Comparison of ENCODE assay signal across 26 cellular contexts in genomic region chrX:47202316-47202715, GRCh38.
"Had no signal": no experiment of that assay in that cellular context is flagged by ENCODE, and none has a peak within 500 bp of the region (broad histone marks: within the 10 kb centered on the region; RNA-seq: fewer than 3 reads in every experiment).

No MANE protein-coding gene starts in this region.

- H3K27ac Mint-ChIP-seq: activated CD8-positive, alpha-beta T cell treated with anti-CD3 and anti-CD28 coated beads, Interleukin-2, amount 10 ng/mL, durations not matched to agents 7 days and 5 days; T-helper 2 cell treated with Interferon-gamma antibody and Interleukin-4, amounts not matched to agents 5 μg/mL and 100 μg/mL, for 36 hours had no signal

- H3K9me3 ChIP-seq: ascending aorta, body of pancreas, SJCRH30, SK-N-SH had no signal

- ATAC-seq: activated CD8-positive, alpha-beta T cell treated with anti-CD3 and anti-CD28 coated beads, Interleukin-2, amount 10 ng/mL, durations not matched to agents 7 days and 5 days; activated T-cell treated with anti-CD3 and anti-CD28 coated beads, Interleukin-2, amount 50 U/mL, for 4 hours; body of pancreas; PC-3 had no signal

- H3K27me3 ChIP-seq: ascending aorta, body of pancreas, SJCRH30 had no signal

- H3K4me1 ChIP-seq: ascending aorta, SJCRH30 had no signal

- DNase-seq: activated CD4-positive, alpha-beta T cell treated with anti-CD3 and anti-CD28 coated beads for 48 hours; activated CD4-positive, alpha-beta T cell treated with anti-CD3 and anti-CD28 coated beads, Interleukin-2, amount 50 U/mL, for 4 hours; activated CD4-positive, CD25-positive, alpha-beta regulatory T cell treated with anti-CD3 and anti-CD28 coated beads, Interleukin-2, amount 50 U/mL, for 72 hours; activated CD8-positive, alpha-beta memory T cell treated with anti-CD3 and anti-CD28 coated beads, Interleukin-2, amount 50 U/mL, for 48 hours; activated CD8-positive, alpha-beta T cell treated with anti-CD3 and anti-CD28 coated beads, Interleukin-2, amount 10 ng/mL, durations not matched to agents 7 days and 5 days; activated effector memory CD4-positive, alpha-beta T cell treated with anti-CD3 and anti-CD28 coated beads, Interleukin-2, amount 50 U/mL, for 16 hours; activated naive CD4-positive, alpha-beta T cell treated with Interleukin-2 at 50 U/mL for 16 hours; activated T-cell treated with anti-CD3 and anti-CD28 coated beads, Interleukin-2, amount 50 U/mL, for 4 hours; amniotic stem cell; body of pancreas; Karpas-422; MM.1S; NCI-H1105 treated with DMSO at 0.1 percent for 48 hours; NCI-H1436 treated with DMSO at 0.1 percent for 48 hours; NCI-H187; NCI-H2081; NCI-H446; NCI-H524; PC-3; SJCRH30; SK-N-SH; SW 1271 had no signal

- H3K27me3 Mint-ChIP-seq: central memory CD8-positive, alpha-beta T cell had no signal

- H3K9ac ChIP-seq: SK-N-SH had no signal

- H3K27ac ChIP-seq: ascending aorta, body of pancreas, SJCRH30 had no signal

- FAIRE-seq: bronchial epithelial cell had no signal

- H3K4me3 ChIP-seq: ascending aorta, body of pancreas, SJCRH30 had no signal

- H3K4me2 ChIP-seq: SK-N-SH had no signal

- H3K9me3 Mint-ChIP-seq: activated T-cell treated with anti-CD3 and anti-CD28 coated beads, Interleukin-2, amount 50 U/mL, for 4 hours; central memory CD8-positive, alpha-beta T cell; T-helper 2 cell treated with Interferon-gamma antibody and Interleukin-4, amounts not matched to agents 5 μg/mL and 100 μg/mL, for 36 hours had no signal

- H3K4me3 Mint-ChIP-seq: activated CD8-positive, alpha-beta T cell treated with anti-CD3 and anti-CD28 coated beads, Interleukin-2, amount 10 ng/mL, durations not matched to agents 7 days and 5 days; activated T-cell treated with anti-CD3 and anti-CD28 coated beads, Interleukin-2, amount 50 U/mL, for 4 hours; central memory CD8-positive, alpha-beta T cell; T-helper 2 cell treated with Interferon-gamma antibody and Interleukin-4, amounts not matched to agents 5 μg/mL and 100 μg/mL, for 36 hours had no signal
